1 cellular context compared by ENCODE assay signal in the genomic region with DNA sequence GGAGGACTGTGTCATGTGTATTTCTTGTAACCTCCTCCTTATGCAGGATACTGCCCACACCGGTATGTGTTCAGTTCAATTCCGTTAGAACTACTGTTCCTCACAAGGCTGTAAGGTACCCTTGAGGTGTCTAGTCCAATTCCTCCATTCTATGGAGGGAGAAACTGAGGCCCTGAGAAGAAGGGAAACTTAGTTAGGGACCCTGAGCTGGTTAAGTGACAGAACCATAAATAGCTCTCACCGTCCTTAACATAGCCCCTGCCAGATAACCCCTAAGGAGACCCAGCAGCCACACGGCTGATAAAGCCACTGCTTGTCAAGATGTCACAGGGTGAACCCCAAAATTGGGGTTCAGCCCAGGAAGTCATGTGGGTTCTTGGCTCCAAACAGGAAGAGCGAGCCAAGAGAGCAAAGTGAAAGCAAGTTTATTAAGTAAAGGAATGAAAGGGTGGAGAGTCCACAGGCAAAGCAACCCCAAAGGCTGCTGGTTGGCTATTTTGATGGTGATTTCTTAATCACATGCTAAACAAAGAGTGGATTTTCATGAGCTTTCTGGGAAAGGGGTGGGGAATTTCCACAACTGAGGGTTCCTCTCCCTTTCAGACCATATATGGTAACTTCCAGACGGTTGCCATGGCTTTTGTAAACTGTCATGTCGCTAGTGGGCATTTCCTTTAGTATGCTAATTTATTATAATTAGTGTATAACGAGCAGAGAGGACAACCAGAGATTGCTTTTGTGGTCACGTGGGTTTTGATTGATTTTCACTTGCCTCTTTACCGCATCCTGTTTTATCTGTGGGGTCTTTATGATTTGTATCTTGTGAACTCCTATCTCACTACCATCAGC.
TF ChIP-seq lines count a peak whose summit lies in the region.

No MANE protein-coding gene starts in this region.

TF ChIP-seq in K562, 482 proteins besides CTCF, POLR2A, EP300 and RAD21 (continued from another document and continues in another):
- TF ChIP-seq ZNF407 (IDR thresholded peaks at IDR 0.05; ENCODE audit: low read depth) (no peak), ZNF232 (CRISPR knock-in tag; IDR thresholded peaks at IDR 0.05) (no peak), TAF7 (tag; IDR thresholded peaks at IDR 0.05) (no peak), BMI1 (IDR thresholded peaks at IDR 0.05; ENCODE audit: low read length) (peak; percentile 91), LCOR (CRISPR knock-in tag; IDR thresholded peaks at IDR 0.05) (peak; percentile 76), CCNT2 (IDR thresholded peaks at IDR 0.05; ENCODE audit: borderline replicate concordance, extremely low read depth, insufficient read length, low read depth, low read length) (no peak), MEIS2 (IDR thresholded peaks at IDR 0.05; ENCODE audit: partially characterized antibody) (peak; percentile 38), MECOM (CRISPR knock-in tag; IDR thresholded peaks at IDR 0.05) (peak; percentile 40; the same call in 1 of the 2 replicates), MXI1 (IDR thresholded peaks at IDR 0.05; ENCODE audit: low read depth, low read length) (peak; percentile 77), SMC3 (conservative IDR thresholded peaks at IDR 0.05; ENCODE audit: insufficient read depth, low read depth, low read length) (no peak), PCBP2 (IDR thresholded peaks at IDR 0.05; ENCODE audit: low read depth, low read length, poor library complexity, severe bottlenecking) (no peak), PCBP1 (IDR thresholded peaks at IDR 0.05; ENCODE audit: low read depth, low read length, poor library complexity, severe bottlenecking) (no peak), TAF9B (IDR thresholded peaks at IDR 0.05; ENCODE audit: partially characterized antibody) (no peak), ZNF76 (CRISPR knock-in tag; IDR thresholded peaks at IDR 0.05; ENCODE audit: borderline replicate concordance) (no peak), ESRRA (IDR thresholded peaks at IDR 0.05; ENCODE audit: borderline replicate concordance, low read depth) (peak; percentile 20; the same call in 1 of the 2 replicates), GTF2E2 (tag; IDR thresholded peaks at IDR 0.05) (peak; percentile 30; the same call in 1 of the 2 replicates), NONO (IDR thresholded peaks at IDR 0.05; ENCODE audit: low read depth in 2 of 2, low read length in 1 of 2) (no peak), MTA1 (IDR thresholded peaks at IDR 0.05; ENCODE audit: borderline replicate concordance) (0 out of 2 replicates have a peak, but pooled peaks have one; percentile 29), ZNF717 (CRISPR knock-in tag; IDR thresholded peaks at IDR 0.05) (no peak), CSDE1 (IDR thresholded peaks at IDR 0.05) (no peak), CHAMP1 (IDR thresholded peaks at IDR 0.05) (no peak), POLR2H (tag; IDR thresholded peaks at IDR 0.05; ENCODE audit: low read depth) (peak; percentile 57), ZBTB11 (CRISPR knock-in tag; IDR thresholded peaks at IDR 0.05) (0 out of 6 replicates have a peak, but pooled peaks of 1 of the 3 experiments have one; percentile 34), CBFA2T3 (IDR thresholded peaks at IDR 0.05) (peak; percentile 42; the same call in 1 of the 2 replicates), CREB3L1 (IDR thresholded peaks at IDR 0.05; ENCODE audit: borderline replicate concordance, low read depth) (peak; percentile 33; the same call in 1 of the 2 replicates), CC2D1A (IDR thresholded peaks at IDR 0.05) (no peak), ZNF561 (CRISPR knock-in tag; conservative IDR thresholded peaks at IDR 0.05) (no peak), LARP7 (IDR thresholded peaks at IDR 0.05) (no peak), RBM14 (IDR thresholded peaks at IDR 0.05; ENCODE audit: borderline replicate concordance, insufficient read depth, low read depth, low read length) (no peak), POLR2B (IDR thresholded peaks at IDR 0.05; ENCODE audit: low read depth, partially characterized antibody) (no peak), SMAD4 (CRISPR knock-in tag; conservative IDR thresholded peaks at IDR 0.05) (peak; percentile 56), BHLHE40 (IDR thresholded peaks at IDR 0.05; ENCODE audit: low read length) (peak; percentile 44; the same call in 1 of the 2 replicates), NUFIP1 (IDR thresholded peaks at IDR 0.05; ENCODE audit: partially characterized antibody) (no peak), TAF15 (IDR thresholded peaks at IDR 0.05; ENCODE audit: low read depth, low read length) (no peak)
- TF ChIP-seq, protein P1, sequence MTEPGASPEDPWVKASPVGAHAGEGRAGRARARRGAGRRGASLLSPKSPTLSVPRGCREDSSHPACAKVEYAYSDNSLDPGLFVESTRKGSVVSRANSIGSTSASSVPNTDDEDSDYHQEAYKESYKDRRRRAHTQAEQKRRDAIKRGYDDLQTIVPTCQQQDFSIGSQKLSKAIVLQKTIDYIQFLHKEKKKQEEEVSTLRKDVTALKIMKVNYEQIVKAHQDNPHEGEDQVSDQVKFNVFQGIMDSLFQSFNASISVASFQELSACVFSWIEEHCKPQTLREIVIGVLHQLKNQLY (CRISPR knock-in tag; conservative IDR thresholded peaks at IDR 0.05) = no peak
- TF ChIP-seq, protein P2, sequence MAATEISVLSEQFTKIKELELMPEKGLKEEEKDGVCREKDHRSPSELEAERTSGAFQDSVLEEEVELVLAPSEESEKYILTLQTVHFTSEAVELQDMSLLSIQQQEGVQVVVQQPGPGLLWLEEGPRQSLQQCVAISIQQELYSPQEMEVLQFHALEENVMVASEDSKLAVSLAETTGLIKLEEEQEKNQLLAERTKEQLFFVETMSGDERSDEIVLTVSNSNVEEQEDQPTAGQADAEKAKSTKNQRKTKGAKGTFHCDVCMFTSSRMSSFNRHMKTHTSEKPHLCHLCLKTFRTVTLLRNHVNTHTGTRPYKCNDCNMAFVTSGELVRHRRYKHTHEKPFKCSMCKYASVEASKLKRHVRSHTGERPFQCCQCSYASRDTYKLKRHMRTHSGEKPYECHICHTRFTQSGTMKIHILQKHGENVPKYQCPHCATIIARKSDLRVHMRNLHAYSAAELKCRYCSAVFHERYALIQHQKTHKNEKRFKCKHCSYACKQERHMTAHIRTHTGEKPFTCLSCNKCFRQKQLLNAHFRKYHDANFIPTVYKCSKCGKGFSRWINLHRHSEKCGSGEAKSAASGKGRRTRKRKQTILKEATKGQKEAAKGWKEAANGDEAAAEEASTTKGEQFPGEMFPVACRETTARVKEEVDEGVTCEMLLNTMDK (IDR thresholded peaks at IDR 0.05; ENCODE audit: borderline replicate concordance, insufficient read depth, low read depth, low read length, poor library complexity, severe bottlenecking) = no peak
- TF ChIP-seq, protein P3, sequence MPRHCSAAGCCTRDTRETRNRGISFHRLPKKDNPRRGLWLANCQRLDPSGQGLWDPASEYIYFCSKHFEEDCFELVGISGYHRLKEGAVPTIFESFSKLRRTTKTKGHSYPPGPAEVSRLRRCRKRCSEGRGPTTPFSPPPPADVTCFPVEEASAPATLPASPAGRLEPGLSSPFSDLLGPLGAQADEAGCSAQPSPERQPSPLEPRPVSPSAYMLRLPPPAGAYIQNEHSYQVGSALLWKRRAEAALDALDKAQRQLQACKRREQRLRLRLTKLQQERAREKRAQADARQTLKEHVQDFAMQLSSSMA (CRISPR knock-in tag; IDR thresholded peaks at IDR 0.05) = 0 out of 2 replicates have a peak, but pooled peaks have one; percentile 37
